8 cellular contexts compared by ENCODE assay signal in the genomic region with DNA sequence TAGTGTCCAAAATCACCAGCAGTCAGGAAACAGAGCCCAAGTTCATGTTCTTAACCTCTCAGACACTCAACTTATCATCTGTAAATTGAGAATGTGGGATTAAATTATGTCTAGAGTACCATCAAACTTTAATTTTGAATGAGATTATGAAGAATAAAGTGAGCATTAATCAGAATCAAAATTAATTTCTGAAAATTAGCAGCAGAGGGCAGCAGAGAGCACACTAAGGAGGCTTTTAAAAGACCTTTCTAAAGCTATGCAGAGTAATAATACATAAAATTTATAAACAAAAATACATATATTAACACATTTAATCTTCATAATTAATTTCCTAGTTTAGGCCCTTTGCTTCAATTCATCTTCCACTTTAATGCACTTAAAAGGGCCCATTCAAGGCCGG. TPM values are rescaled to one million over a fixed set of nuclear protein-coding genes. Genes with fewer than 3 reads are reported as not detected.
DNase-seq lines count a peak whose midpoint lies in the region; ATAC-seq and TF ChIP-seq lines count a peak whose summit lies in the region.

No MANE protein-coding gene starts in this region.

- intact Hi-C loops in OCI-LY7 (cut with micrococcal nuclease; ENCODE audit: unreplicated experiment) (loop anchor here (1.0 to 2.0 kb wide), 2 partner anchors 23 to 142 kb away; no protein-coding TSS in a partner anchor), testis (cut with DNase I; ENCODE audit: low total_unique reads) (no loop called here)

- H3K36me3 ChIP-seq in OCI-LY7 (ENCODE audit: insufficient read depth, low read length): no peaks in the 10 kb centered on the region
- H3K36me3 ChIP-seq in testis (ENCODE audit: low read depth, missing control alignments): no peaks in the 10 kb centered on the region

- H3K4me3 ChIP-seq in OCI-LY7 (ENCODE audit: low read depth, low read length, poor library complexity, severe bottlenecking) (no peak overlapping the region), testis (no peak overlapping the region)

- BruUV-seq in OCI-LY7 (replicated peaks; lab: Mats Ljungman, UMichigan): no TSS peak

- POLR2A ChIA-PET in OCI-LY7 (lab: Charles Lee): no interaction called here

- CTCF ChIA-PET in OCI-LY7 (lab: Charles Lee; ENCODE audit: unreplicated experiment): no interaction called here

- ATAC-seq in GM19397 (IDR thresholded peaks at IDR 0.05; ENCODE audit: unreplicated experiment) (no peak), HG02938 (IDR thresholded peaks at IDR 0.05; ENCODE audit: unreplicated experiment) (no peak)

- DNase-seq in NCI-H748 (lab: John Stamatoyannopoulos, UW; ENCODE audit: unreplicated experiment): peak; percentile 2
- DNase-seq in NCI-H748 treated with DMSO at 0.1 percent for 48 hours (lab: John Stamatoyannopoulos, UW): no peak
- peak; percentile 34 for DNase-seq in OCI-LY7 (ENCODE audit: low spot score)
- peak; percentile 42 for DNase-seq in fibroblast of peridontal ligament (ENCODE audit: extremely low read depth)
- DNase-seq in testis: no peak
- no peak for DNase-seq in stimulated activated CD4-positive, alpha-beta T cell treated with anti-CD3 and anti-CD28 coated beads, Interleukin-4, amount 100 ng/mL, for 1 hour

- H4K20me1 ChIP-seq in OCI-LY7 (ENCODE audit: insufficient read depth, low read length): no peaks in the 10 kb centered on the region

- H3K4me1 ChIP-seq in OCI-LY7 (ENCODE audit: insufficient read depth, low read length, poor library complexity, severe bottlenecking) (peaks cover 10% of the 10 kb centered on the region), testis (no peaks in the 10 kb centered on the region)

- no peaks in the 10 kb centered on the region for H3K27me3 ChIP-seq in testis

- H2AFZ ChIP-seq in OCI-LY7 (ENCODE audit: low read length): no peak overlapping the region

- WGBS in testis, 2 donors: 60 to 79% methylated on average over 1 of the region's 1 CpG

- no peaks in the 10 kb centered on the region for H3K9me3 ChIP-seq in OCI-LY7 (ENCODE audit: low read length)
- H3K9me3 ChIP-seq in testis: no peaks in the 10 kb centered on the region

- H3K27ac ChIP-seq in OCI-LY7 (ENCODE audit: low read depth, low read length, poor library complexity, severe bottlenecking) (no peak overlapping the region), testis (no peak overlapping the region)

- H3K79me2 ChIP-seq in OCI-LY7 (ENCODE audit: insufficient read depth, low read depth, low read length): no peaks in the 10 kb centered on the region

- H3K4me2 ChIP-seq in OCI-LY7 (ENCODE audit: low read length): no peak overlapping the region

- TF ChIP-seq CTCF in OCI-LY7 (conservative IDR thresholded peaks at IDR 0.05; ENCODE audit: low read length) (peak; percentile 67), testis (IDR thresholded peaks at IDR 0.05) (peak in 2 of 3 experiments; percentile 31 to 45)

- H3K9me2 ChIP-seq in OCI-LY7 (ENCODE audit: insufficient read depth, low read length): no peaks in the 10 kb centered on the region

- TF ChIP-seq POLR2A in testis (IDR thresholded peaks at IDR 0.05): no peak

RNA-seq across cellular contexts. Expression of a gene that starts 7.1 kb away (rescaled TPM):
- total RNA-seq in OCI-LY7 (2014; rRNA removed; shearing (Covaris generic)): 0.13 TPM in 1 of 2 replicates, not detected in the other
- 0.26 TPM in 1 of 2 replicates, not detected in the other for total RNA-seq in OCI-LY7 (2022)
- under 1 TPM in 1 of 2 donors, not detected in 1; 0.25 TPM for total RNA-seq in testis
- 0.66 TPM for polyA plus RNA-seq in testis (ENCODE audit: insufficient read depth, low read depth, low replicate concordance)

Comparison
In these comparisons a context has a peak if more than half of its experiments do, and no peak if none do; other contexts are left out.
1. DNase-seq: peak in NCI-H748 (single experiment), OCI-LY7 (single experiment) and fibroblast of peridontal ligament (single experiment); none in NCI-H748 treated with DMSO at 0.1 percent for 48 hours (single experiment), testis (single experiment) and stimulated activated CD4-positive, alpha-beta T cell treated with anti-CD3 and anti-CD28 coated beads, Interleukin-4, amount 100 ng/mL, for 1 hour (single experiment).